ENCODE assay signal across 7 cellular contexts in genomic region chrX:146658379-146658778, GRCh38.
"Had no signal": no experiment of that assay in that cellular context is flagged by ENCODE, and none has a peak within 500 bp of the region (broad histone marks: within the 10 kb centered on the region; RNA-seq: fewer than 3 reads in every experiment).

No MANE protein-coding gene starts in this region.

- DNase-seq: H9, HCEC 1CT, KG1 had no signal

- ATAC-seq: GM23338 had no signal

- FAIRE-seq: H1, H54, HTR-8/SVneo had no signal

- H2AFZ ChIP-seq: GM23338 had no signal

- H3K4me3 ChIP-seq: GM23338 had no signal

- H3K4me2 ChIP-seq: GM23338 had no signal
